ENCODE assay signal across 7 cellular contexts in genomic region chr17:82064433-82065192, GRCh38. TPM values are rescaled to one million over a fixed set of nuclear protein-coding genes. Genes with fewer than 3 reads are reported as not detected.
A peak's percentile ranks its signal among the peaks of the same experiment; 100 is the strongest.
DNase-seq lines count a peak whose midpoint lies in the region; FAIRE-seq and TF ChIP-seq lines count a peak whose summit lies in the region.

No MANE protein-coding gene starts in this region.

- H3K4me2 ChIP-seq in H9 (ENCODE audit: insufficient read depth, insufficient read length, low read length) (peak overlapping the region; percentile 75), OCI-LY7 (ENCODE audit: low read length) (peak overlapping the region; percentile 96)

- H3K23me2 ChIP-seq in H9 (ENCODE audit: insufficient read length, low read depth, low read length, poor library complexity, severe bottlenecking) = peaks cover 15% of the 10 kb centered on the region

- H2AFZ ChIP-seq in H9 (ENCODE audit: low read length) (no peak overlapping the region), OCI-LY7 (ENCODE audit: low read length) (no peak overlapping the region)

- H2BK5ac ChIP-seq in H9 (ENCODE audit: insufficient read length, low read length) = no peak overlapping the region

- no peak overlapping the region for H4K91ac ChIP-seq in H9 (ENCODE audit: insufficient read length, low read depth, low read length)

- intact Hi-C loops in OCI-LY7 (cut with micrococcal nuclease; ENCODE audit: unreplicated experiment) (no loop called here), ovary (cut with DNase I) (no loop called here)

- H2BK20ac ChIP-seq in H9 (ENCODE audit: low read depth, low read length, poor library complexity, severe bottlenecking) = no peak overlapping the region

- peak overlapping the region; percentile 47 for H3K9ac ChIP-seq in H9 (ENCODE audit: extremely low read depth, insufficient read length, low read length)

- H4K5ac ChIP-seq in H9 (ENCODE audit: insufficient read length, low read depth, low read length) = no peak overlapping the region

- H4K20me1 ChIP-seq in H9 (ENCODE audit: control insufficient read depth, insufficient read depth, insufficient read length) (no peaks in the 10 kb centered on the region), OCI-LY7 (ENCODE audit: insufficient read depth, low read length) (no peaks in the 10 kb centered on the region; the same call in 1 of the 2 replicates)

- no peak for TF ChIP-seq POLR2A in ovary (IDR thresholded peaks at IDR 0.05)

- H3K56ac ChIP-seq in H9 (ENCODE audit: insufficient read length, low read depth, low read length) = no peak overlapping the region

- no peak overlapping the region for H4K8ac ChIP-seq in H9 (replicated peaks; ENCODE audit: insufficient read length, low read depth, low read length)

- H3K27ac ChIP-seq in H9 (ENCODE audit: insufficient read length, low read depth, low read length) (no peak overlapping the region), OCI-LY7 (ENCODE audit: low read depth, low read length, poor library complexity, severe bottlenecking) (peak overlapping the region; percentile 42), esophagus (ENCODE audit: low read depth in 2 of 2, low read length in 1 of 2) (peak overlapping the region; percentile 45 to 79), ovary (peak overlapping the region in 1 of 2 donors; percentile 64)

- H3K9me2 ChIP-seq in OCI-LY7 (ENCODE audit: insufficient read depth, low read length) = no peaks in the 10 kb centered on the region

- peak overlapping the region; percentile 9; the same call in 1 of the 2 replicates for H3K14ac ChIP-seq in H9 (ENCODE audit: insufficient read depth, low read length)

- no peak for TF ChIP-seq EP300 in ovary (IDR thresholded peaks at IDR 0.05)

- H3K79me1 ChIP-seq in H9 (ENCODE audit: insufficient read depth, low read depth, low read length, poor library complexity, severe bottlenecking) = no peaks in the 10 kb centered on the region

- peaks cover 4 to 17% (median 13%) of the 10 kb centered on the region in 3 experiments for H3K36me3 Mint-ChIP-seq in H9 (ENCODE audit: insufficient read depth in 1 of 3, low read depth in 3 of 3)

- BruUV-seq in OCI-LY7 (replicated peaks; lab: Mats Ljungman, UMichigan) = TSS peak; percentile 78

- peaks cover 5% of the 10 kb centered on the region for H3K27me3 Mint-ChIP-seq in H9 (ENCODE audit: low read depth)

- CTCF ChIA-PET in OCI-LY7 (lab: Charles Lee; ENCODE audit: unreplicated experiment) = interaction anchor here (0.9 kb wide), 1 partner anchor 27 kb away, joined by 3 read pairs; the partner anchor contains the start of gene DCXR

- H3K23ac ChIP-seq in H9 (ENCODE audit: insufficient read length, low read depth, low read length) = no peak overlapping the region

- H3K4ac ChIP-seq in H9 (ENCODE audit: low read depth, low read length) = no peak overlapping the region

- H3K4me3 Mint-ChIP-seq in H9 = peak overlapping the region; percentile 70 to 73

- WGBS in H9 (ENCODE audit: extremely low coverage, insufficient read length, low lambda C conversion rate) = no CpG with 5 or more reads among the region's 36 CpGs
- 17 to 26% methylated on average over 36 of the region's 36 CpGs for WGBS in esophagus, 2 donors
- WGBS in ovary, 3 donors = 25 to 59% (median 27%) methylated on average over 16 to 36 of the region's 36 CpGs

- H3K4me1 ChIP-seq in H9 (ENCODE audit: insufficient read depth, low read length) (no peaks in the 10 kb centered on the region), OCI-LY7 (ENCODE audit: insufficient read depth, low read length, poor library complexity, severe bottlenecking) (peaks cover 19% of the 10 kb centered on the region), esophagus (ENCODE audit: control insufficient read depth in 2 of 2, insufficient read depth in 2 of 2, low read length in 1 of 2) (peaks cover 3 to 13% of the 10 kb centered on the region in 2 donors), ovary (ENCODE audit: insufficient read depth) (peaks cover 6% of the 10 kb centered on the region)

- no peak overlapping the region for H2BK12ac ChIP-seq in H9 (ENCODE audit: insufficient read length, low read depth, low read length)

- H2BK120ac ChIP-seq in H9 (ENCODE audit: low read depth, low read length, poor library complexity, severe bottlenecking) = no peak overlapping the region

- H3K79me2 ChIP-seq in H9 (ENCODE audit: insufficient read depth, low read length) (no peaks in the 10 kb centered on the region), OCI-LY7 (ENCODE audit: insufficient read depth, low read depth, low read length) (peaks cover 18% of the 10 kb centered on the region; the same call in 1 of the 2 replicates)

- no peak overlapping the region for H3K18ac ChIP-seq in H9 (ENCODE audit: insufficient read length, low read depth, low read length)

- no peak overlapping the region for H2BK15ac ChIP-seq in H9 (ENCODE audit: low read depth, low read length)

- H2AK5ac ChIP-seq in H9 (ENCODE audit: insufficient read length, low read length) = no peak overlapping the region

- H3K36me3 ChIP-seq in OCI-LY7 (ENCODE audit: insufficient read depth, low read length) (peaks cover 46% of the 10 kb centered on the region), esophagus (ENCODE audit: control insufficient read depth in 2 of 2, insufficient read depth in 2 of 2, low read length in 1 of 2) (peaks cover 11 to 39% of the 10 kb centered on the region in 2 donors), ovary (no peaks in the 10 kb centered on the region)

- H3K4me1 Mint-ChIP-seq in H9 = peaks cover 4 to 5% of the 10 kb centered on the region in 2 experiments

- H3K9me3 Mint-ChIP-seq in H9 = no peaks in the 10 kb centered on the region; a peak in 1 of 5 replicates

- H3T11ph ChIP-seq in H9 (ENCODE audit: low read length) = no peak overlapping the region

- no peaks in the 10 kb centered on the region for H3K9me3 ChIP-seq in H9 (ENCODE audit: control insufficient read depth, low read depth, low read length)
- no peaks in the 10 kb centered on the region for H3K9me3 ChIP-seq in OCI-LY7 (ENCODE audit: low read length)
- no peaks in the 10 kb centered on the region for H3K9me3 ChIP-seq in esophagus (ENCODE audit: control insufficient read depth in 2 of 2, insufficient read depth in 1 of 2, low read depth in 1 of 2, low read length in 1 of 2)
- no peaks in the 10 kb centered on the region for H3K9me3 ChIP-seq in ovary

- H3K27ac Mint-ChIP-seq in H9 = no peak overlapping the region

- TF ChIP-seq CTCF in H9 (conservative IDR thresholded peaks at IDR 0.05) = no peak
- no peak for TF ChIP-seq CTCF in OCI-LY7 (conservative IDR thresholded peaks at IDR 0.05; ENCODE audit: low read length)
- no peak for TF ChIP-seq CTCF in ovary (IDR thresholded peaks at IDR 0.05)

- H3K27me3 ChIP-seq in H9 (ENCODE audit: insufficient read depth, low read length) (no peaks in the 10 kb centered on the region), esophagus (ENCODE audit: control insufficient read depth in 1 of 2, insufficient read depth in 2 of 2, low read length in 2 of 2) (no peaks in the 10 kb centered on the region), ovary (no peaks in the 10 kb centered on the region)

- POLR2A ChIA-PET in OCI-LY7 (lab: Charles Lee) = interaction anchor here (1.0 kb wide), 1 partner anchor 38 kb away, joined by 3 read pairs; no protein-coding TSS in a partner anchor

- H3K4me3 ChIP-seq in OCI-LY7 (ENCODE audit: low read depth, low read length, poor library complexity, severe bottlenecking) (peak overlapping the region; percentile 97), esophagus (ENCODE audit: low read depth in 1 of 2, low read length in 2 of 2) (peak overlapping the region; percentile 76 to 86), ovary (peak overlapping the region; percentile 95)

- DNase-seq in H9 (no peak), OCI-LY7 (ENCODE audit: low spot score) (peak; percentile 65), ovary (no peak), HTR-8/SVneo (ENCODE audit: insufficient read length, low spot score) (no peak), frontal cortex (ENCODE audit: low spot score in 2 of 2) (no peak), iPS-NIHi11 (ENCODE audit: low spot score) (no peak)

- FAIRE-seq in HTR-8/SVneo (lab: Jason Lieb, UNC) (no peak), frontal cortex (lab: Jason Lieb, UNC) (no peak)

RNA-seq across cellular contexts. Expression of gene DUS1L, which starts 1.0 kb away (rescaled TPM):
- total RNA-seq in H9 (2021) (103 and 104 TPM in 2 replicates), OCI-LY7 (2022) (300 and 320 TPM in 2 replicates), ovary (10 to 100 TPM; 40.1 to 72.4 (median 67.7) TPM), frontal cortex (18.8 TPM)
- 374 and 388 TPM in 2 replicates for total RNA-seq in OCI-LY7 (2014; rRNA removed; shearing (Covaris generic))
- polyA plus RNA-seq in esophagus (100 to 1,000 TPM; 118 to 182 TPM), ovary (10 to 100 TPM; 15.0 to 62.5 TPM)

RNA-seq across cellular contexts. Expression of gene GPS1, which starts 12.9 kb away (rescaled TPM):
- 164 TPM in 2 replicates for total RNA-seq in H9 (2021)
- total RNA-seq in OCI-LY7 (2014; rRNA removed; shearing (Covaris generic)) = 137 and 169 TPM in 2 replicates
- total RNA-seq in OCI-LY7 (2022) = 123 and 133 TPM in 2 replicates
- 10 to 100 TPM; 61.7 to 65.8 TPM for polyA plus RNA-seq in esophagus
- total RNA-seq in ovary = 10 to 100 TPM; 48.8 to 96.2 (median 80.1) TPM
- 10 to 100 TPM; 12.4 to 77.8 TPM for polyA plus RNA-seq in ovary
- 73.8 TPM for total RNA-seq in frontal cortex

RNA-seq across cellular contexts. Expression of gene RFNG, which starts 13.0 kb away (rescaled TPM):
- total RNA-seq in H9 (2021) (34.0 and 36.5 TPM in 2 replicates), OCI-LY7 (2022) (41.3 and 47.3 TPM in 2 replicates), ovary (10 to 100 TPM; 33.3 to 53.0 (median 44.7) TPM), frontal cortex (21.2 TPM)
- 50.5 and 59.4 TPM in 2 replicates for total RNA-seq in OCI-LY7 (2014; rRNA removed; shearing (Covaris generic))
- polyA plus RNA-seq in esophagus (10 to 100 TPM; 27.4 to 36.4 TPM), ovary (10 to 100 TPM; 20.9 to 61.3 TPM)

RNA-seq across cellular contexts. Expression of gene DCXR, which starts 27.1 kb away (rescaled TPM):
- total RNA-seq in H9 (2021) (90.6 and 93.6 TPM in 2 replicates), OCI-LY7 (2022) (132 and 138 TPM in 2 replicates), ovary (100 to 1,000 TPM in 6 of 7 donors, 10 to 100 TPM in 1; 87.6 to 217 (median 131) TPM), frontal cortex (25.7 TPM)
- total RNA-seq in OCI-LY7 (2014; rRNA removed; shearing (Covaris generic)) = 138 and 147 TPM in 2 replicates
- polyA plus RNA-seq in esophagus (100 to 1,000 TPM; 136 to 145 TPM), ovary (100 to 1,000 TPM in 1 of 2 donors, 10 to 100 TPM in 1; 16.7 to 144 TPM)

RNA-seq across cellular contexts. Expression of gene RAC3, which starts 33.1 kb away (rescaled TPM):
- total RNA-seq in H9 (2021) (84.8 and 85.8 TPM in 2 replicates), OCI-LY7 (2022) (15.1 and 16.4 TPM in 2 replicates), ovary (1 to 10 TPM; 1.2 to 7.8 (median 3.3) TPM), frontal cortex (110 TPM)
- 15.7 and 24.4 TPM in 2 replicates for total RNA-seq in OCI-LY7 (2014; rRNA removed; shearing (Covaris generic))
- polyA plus RNA-seq in esophagus (1 to 10 TPM; 7.1 to 9.6 TPM), ovary (1 to 10 TPM in 1 of 2 donors, under 1 TPM in 1; 0.40 to 5.8 TPM)
